1 cellular context compared by ENCODE assay signal in genomic region chr10:23438547-23439451, GRCh38.
TF ChIP-seq lines count a peak whose summit lies in the region.

Gene OTUD1 (plus strand): TSS chr10:23439075. CDS start chr10:23439458, 383 bp downstream.

TF ChIP-seq in HepG2, 621 proteins besides CTCF, POLR2A, EP300 and RAD21 (continued from another document and continues in another):
- no peak for TF ChIP-seq POGK (CRISPR knock-in tag; conservative IDR thresholded peaks at IDR 0.05)
- no peak for TF ChIP-seq MEIS1 (CRISPR knock-in tag; IDR thresholded peaks at IDR 0.05; ENCODE audit: borderline replicate concordance)
- TF ChIP-seq, protein P1, sequence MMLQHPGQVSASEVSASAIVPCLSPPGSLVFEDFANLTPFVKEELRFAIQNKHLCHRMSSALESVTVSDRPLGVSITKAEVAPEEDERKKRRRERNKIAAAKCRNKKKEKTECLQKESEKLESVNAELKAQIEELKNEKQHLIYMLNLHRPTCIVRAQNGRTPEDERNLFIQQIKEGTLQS (CRISPR knock-in tag; IDR thresholded peaks at IDR 0.05), result no peak
- TF ChIP-seq, protein P2, sequence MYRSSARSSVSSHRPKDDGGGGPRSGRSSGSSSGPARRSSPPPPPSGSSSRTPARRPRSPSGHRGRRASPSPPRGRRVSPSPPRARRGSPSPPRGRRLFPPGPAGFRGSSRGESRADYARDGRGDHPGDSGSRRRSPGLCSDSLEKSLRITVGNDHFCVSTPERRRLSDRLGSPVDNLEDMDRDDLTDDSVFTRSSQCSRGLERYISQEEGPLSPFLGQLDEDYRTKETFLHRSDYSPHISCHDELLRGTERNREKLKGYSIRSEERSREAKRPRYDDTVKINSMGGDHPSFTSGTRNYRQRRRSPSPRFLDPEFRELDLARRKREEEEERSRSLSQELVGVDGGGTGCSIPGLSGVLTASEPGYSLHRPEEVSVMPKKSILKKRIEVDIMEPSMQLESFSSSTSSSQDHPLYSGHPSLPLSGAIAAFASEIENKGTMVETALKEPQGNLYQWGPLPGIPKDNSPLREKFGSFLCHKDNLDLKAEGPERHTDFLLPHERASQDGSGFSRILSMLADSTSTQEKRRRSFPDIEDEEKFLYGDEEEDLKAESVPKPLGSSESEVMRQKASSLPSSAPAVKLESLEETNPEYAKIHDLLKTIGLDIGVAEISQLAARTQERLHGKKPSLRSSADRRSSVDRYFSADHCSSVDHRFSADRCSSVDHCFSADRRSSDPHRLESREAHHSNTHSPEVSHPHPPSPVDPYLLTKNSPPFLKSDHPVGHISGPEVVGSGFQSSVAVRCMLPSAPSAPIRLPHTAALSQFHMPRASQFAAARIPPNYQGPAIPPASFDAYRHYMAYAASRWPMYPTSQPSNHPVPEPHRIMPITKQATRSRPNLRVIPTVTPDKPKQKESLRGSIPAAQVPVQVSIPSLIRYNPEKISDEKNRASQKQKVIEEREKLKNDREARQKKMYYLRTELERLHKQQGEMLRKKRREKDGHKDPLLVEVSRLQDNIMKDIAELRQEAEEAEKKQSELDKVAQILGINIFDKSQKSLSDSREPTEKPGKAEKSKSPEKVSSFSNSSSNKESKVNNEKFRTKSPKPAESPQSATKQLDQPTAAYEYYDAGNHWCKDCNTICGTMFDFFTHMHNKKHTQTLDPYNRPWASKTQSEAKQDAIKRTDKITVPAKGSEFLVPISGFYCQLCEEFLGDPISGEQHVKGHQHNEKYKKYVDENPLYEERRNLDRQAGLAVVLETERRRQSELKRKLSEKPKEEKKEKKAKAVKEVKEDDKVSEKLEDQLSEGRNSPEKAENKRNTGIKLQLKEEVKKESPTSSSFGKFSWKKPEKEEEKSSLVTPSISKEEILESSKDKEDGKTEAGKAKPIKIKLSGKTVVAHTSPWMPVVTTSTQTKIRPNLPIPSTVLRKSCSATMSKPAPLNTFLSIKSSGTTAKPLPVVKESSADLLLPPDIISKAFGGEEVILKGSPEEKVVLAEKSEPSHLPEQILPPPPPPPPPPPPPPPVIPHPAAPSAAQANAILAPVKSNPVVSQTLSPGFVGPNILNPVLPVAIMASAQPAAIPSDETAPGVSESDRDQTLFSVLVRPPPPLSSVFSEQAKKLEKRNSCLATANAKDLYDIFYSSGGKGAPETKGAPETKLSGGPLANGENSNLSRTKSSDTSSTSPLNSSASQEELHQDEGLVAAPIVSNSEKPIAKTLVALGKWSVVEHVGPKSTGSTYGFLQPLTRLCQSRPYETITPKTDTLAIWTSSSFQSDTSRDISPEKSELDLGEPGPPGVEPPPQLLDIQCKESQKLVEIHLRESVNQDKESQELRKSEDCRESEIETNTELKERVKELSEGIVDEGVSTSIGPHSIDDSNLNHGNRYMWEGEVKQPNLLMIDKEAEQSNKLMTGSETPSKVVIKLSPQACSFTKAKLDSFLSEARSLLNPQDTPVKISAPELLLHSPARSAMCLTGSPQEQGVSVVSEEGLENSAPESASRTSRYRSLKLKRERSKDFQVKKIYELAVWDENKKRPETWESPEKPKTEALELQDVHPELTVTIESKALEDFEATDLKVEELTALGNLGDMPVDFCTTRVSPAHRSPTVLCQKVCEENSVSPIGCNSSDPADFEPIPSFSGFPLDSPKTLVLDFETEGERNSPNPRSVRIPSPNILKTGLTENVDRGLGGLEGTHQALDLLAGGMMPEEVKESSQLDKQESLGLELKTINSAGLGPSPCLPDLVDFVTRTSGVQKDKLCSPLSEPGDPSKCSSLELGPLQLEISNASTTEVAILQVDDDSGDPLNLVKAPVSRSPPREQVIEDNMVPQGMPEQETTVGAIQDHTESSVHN (CRISPR knock-in tag; IDR thresholded peaks at IDR 0.05), result no peak
- TF ChIP-seq ZNF484 (CRISPR knock-in tag; IDR thresholded peaks at IDR 0.05; ENCODE audit: borderline replicate concordance, low read depth), result no peak
- no peak for TF ChIP-seq SNAPC2 (CRISPR knock-in tag; IDR thresholded peaks at IDR 0.05)
- TF ChIP-seq, protein P3, sequence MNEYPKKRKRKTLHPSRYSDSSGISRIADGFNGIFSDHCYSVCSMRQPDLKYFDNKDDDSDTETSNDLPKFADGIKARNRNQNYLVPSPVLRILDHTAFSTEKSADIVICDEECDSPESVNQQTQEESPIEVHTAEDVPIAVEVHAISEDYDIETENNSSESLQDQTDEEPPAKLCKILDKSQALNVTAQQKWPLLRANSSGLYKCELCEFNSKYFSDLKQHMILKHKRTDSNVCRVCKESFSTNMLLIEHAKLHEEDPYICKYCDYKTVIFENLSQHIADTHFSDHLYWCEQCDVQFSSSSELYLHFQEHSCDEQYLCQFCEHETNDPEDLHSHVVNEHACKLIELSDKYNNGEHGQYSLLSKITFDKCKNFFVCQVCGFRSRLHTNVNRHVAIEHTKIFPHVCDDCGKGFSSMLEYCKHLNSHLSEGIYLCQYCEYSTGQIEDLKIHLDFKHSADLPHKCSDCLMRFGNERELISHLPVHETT (CRISPR knock-in tag; conservative IDR thresholded peaks at IDR 0.05), result no peak
- TF ChIP-seq, protein P4, sequence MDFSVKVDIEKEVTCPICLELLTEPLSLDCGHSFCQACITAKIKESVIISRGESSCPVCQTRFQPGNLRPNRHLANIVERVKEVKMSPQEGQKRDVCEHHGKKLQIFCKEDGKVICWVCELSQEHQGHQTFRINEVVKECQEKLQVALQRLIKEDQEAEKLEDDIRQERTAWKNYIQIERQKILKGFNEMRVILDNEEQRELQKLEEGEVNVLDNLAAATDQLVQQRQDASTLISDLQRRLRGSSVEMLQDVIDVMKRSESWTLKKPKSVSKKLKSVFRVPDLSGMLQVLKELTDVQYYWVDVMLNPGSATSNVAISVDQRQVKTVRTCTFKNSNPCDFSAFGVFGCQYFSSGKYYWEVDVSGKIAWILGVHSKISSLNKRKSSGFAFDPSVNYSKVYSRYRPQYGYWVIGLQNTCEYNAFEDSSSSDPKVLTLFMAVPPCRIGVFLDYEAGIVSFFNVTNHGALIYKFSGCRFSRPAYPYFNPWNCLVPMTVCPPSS (IDR thresholded peaks at IDR 0.05), result no peak
- TF ChIP-seq, protein P5, sequence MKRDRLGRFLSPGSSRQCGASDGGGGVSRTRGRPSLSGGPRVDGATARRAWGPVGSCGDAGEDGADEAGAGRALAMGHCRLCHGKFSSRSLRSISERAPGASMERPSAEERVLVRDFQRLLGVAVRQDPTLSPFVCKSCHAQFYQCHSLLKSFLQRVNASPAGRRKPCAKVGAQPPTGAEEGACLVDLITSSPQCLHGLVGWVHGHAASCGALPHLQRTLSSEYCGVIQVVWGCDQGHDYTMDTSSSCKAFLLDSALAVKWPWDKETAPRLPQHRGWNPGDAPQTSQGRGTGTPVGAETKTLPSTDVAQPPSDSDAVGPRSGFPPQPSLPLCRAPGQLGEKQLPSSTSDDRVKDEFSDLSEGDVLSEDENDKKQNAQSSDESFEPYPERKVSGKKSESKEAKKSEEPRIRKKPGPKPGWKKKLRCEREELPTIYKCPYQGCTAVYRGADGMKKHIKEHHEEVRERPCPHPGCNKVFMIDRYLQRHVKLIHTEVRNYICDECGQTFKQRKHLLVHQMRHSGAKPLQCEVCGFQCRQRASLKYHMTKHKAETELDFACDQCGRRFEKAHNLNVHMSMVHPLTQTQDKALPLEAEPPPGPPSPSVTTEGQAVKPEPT (CRISPR knock-in tag; IDR thresholded peaks at IDR 0.05; ENCODE audit: low read depth), result no peak
- TF ChIP-seq ZNF18 (CRISPR knock-in tag; IDR thresholded peaks at IDR 0.05; ENCODE audit: insufficient replicate concordance), result no peak
- no peak for TF ChIP-seq GZF1 (CRISPR knock-in tag; IDR thresholded peaks at IDR 0.05)
- TF ChIP-seq, protein P6, sequence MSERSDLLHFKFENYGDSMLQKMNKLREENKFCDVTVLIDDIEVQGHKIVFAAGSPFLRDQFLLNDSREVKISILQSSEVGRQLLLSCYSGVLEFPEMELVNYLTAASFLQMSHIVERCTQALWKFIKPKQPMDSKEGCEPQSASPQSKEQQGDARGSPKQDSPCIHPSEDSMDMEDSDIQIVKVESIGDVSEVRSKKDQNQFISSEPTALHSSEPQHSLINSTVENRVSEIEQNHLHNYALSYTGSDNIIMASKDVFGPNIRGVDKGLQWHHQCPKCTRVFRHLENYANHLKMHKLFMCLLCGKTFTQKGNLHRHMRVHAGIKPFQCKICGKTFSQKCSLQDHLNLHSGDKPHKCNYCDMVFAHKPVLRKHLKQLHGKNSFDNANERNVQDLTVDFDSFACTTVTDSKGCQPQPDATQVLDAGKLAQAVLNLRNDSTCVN (CRISPR knock-in tag; IDR thresholded peaks at IDR 0.05; ENCODE audit: borderline replicate concordance), result no peak
- no peak for TF ChIP-seq SYNCRIP (IDR thresholded peaks at IDR 0.05; ENCODE audit: insufficient read depth, low read depth, low read length)
- no peak for TF ChIP-seq ZNF619 (CRISPR knock-in tag; IDR thresholded peaks at IDR 0.05)
- no peak for TF ChIP-seq ZBTB44 (CRISPR knock-in tag; IDR thresholded peaks at IDR 0.05)
- TF ChIP-seq ZNF513 (CRISPR knock-in tag; conservative IDR thresholded peaks at IDR 0.05), result no peak
- no peak for TF ChIP-seq JUND (CRISPR knock-in tag; IDR thresholded peaks at IDR 0.05)
- TF ChIP-seq, protein P7, sequence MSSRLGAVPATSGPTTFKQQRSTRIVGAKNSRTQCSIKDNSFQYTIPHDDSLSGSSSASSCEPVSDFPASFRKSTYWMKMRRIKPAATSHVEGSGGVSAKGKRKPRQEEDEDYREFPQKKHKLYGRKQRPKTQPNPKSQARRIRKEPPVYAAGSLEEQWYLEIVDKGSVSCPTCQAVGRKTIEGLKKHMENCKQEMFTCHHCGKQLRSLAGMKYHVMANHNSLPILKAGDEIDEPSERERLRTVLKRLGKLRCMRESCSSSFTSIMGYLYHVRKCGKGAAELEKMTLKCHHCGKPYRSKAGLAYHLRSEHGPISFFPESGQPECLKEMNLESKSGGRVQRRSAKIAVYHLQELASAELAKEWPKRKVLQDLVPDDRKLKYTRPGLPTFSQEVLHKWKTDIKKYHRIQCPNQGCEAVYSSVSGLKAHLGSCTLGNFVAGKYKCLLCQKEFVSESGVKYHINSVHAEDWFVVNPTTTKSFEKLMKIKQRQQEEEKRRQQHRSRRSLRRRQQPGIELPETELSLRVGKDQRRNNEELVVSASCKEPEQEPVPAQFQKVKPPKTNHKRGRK (CRISPR knock-in tag; IDR thresholded peaks at IDR 0.05), result no peak
- TF ChIP-seq HNRNPUL1 (IDR thresholded peaks at IDR 0.05; ENCODE audit: low read depth, low read length), result no peak
- no peak for TF ChIP-seq ZBED4 (CRISPR knock-in tag; IDR thresholded peaks at IDR 0.05; ENCODE audit: borderline replicate concordance)
